In the genomic region with DNA sequence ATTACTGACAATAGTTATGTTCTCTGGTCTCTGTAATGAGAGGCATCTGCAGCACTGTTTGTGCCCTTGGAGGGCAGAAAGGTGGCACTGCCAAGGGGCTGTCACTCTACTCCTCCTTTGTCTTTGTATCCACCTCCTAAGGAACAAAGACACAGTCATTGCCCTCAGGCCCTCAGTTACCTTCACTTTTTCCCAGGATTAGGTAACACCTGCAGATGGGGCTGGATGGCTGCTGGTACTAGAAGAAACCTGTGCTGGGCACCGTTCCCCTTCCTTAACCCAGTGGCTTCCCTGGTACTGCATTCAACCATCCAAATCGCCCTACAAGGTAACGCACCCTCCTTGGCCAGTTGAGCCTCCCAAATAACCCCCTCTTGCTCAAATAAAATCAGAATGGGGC, we compare ENCODE assay signal across 25 cellular contexts.
DNase-seq lines count a peak whose midpoint lies in the region; ATAC-seq and TF ChIP-seq lines count a peak whose summit lies in the region.
"Had no signal": no experiment of that assay in that cellular context is flagged by ENCODE, and none has a peak within 500 bp of the region (broad histone marks: within the 10 kb centered on the region; RNA-seq: fewer than 3 reads in every experiment).

No MANE protein-coding gene starts in this region.

- no peaks in the 10 kb centered on the region for H3K79me1 ChIP-seq in trophoblast cell (ENCODE audit: low read length)

- intact Hi-C loops in HCT116 (cut with micrococcal nuclease) (no loop called here), dorsolateral prefrontal cortex (cut with DNase I) (no loop called here), esophagus squamous epithelium (cut with DNase I) (no loop called here)

- TF ChIP-seq CTCF in HCT116 (IDR thresholded peaks at IDR 0.05 in 2 of 3, conservative IDR thresholded peaks at IDR 0.05 in 1 of 3; ENCODE audit: borderline replicate concordance in 1 of 3, insufficient read depth in 1 of 3, low read depth in 2 of 3, low read length in 2 of 3) = no peak
- TF ChIP-seq CTCF in RWPE2 (IDR thresholded peaks at IDR 0.05; ENCODE audit: poor library complexity, severe bottlenecking) = no peak
- no peak for TF ChIP-seq CTCF in dorsolateral prefrontal cortex (IDR thresholded peaks at IDR 0.05 in 54 of 56, conservative IDR thresholded peaks at IDR 0.05 in 2 of 56; ENCODE audit: low read depth in 1 of 56, partially characterized antibody in 56 of 56)
- TF ChIP-seq CTCF in esophagus squamous epithelium (IDR thresholded peaks at IDR 0.05) = no peak

- no peak overlapping the region for H4K8ac ChIP-seq in trophoblast cell (ENCODE audit: low read depth, low read length)

- H3K9me3 ChIP-seq in HCT116 (ENCODE audit: control insufficient read depth in 1 of 2, insufficient read depth in 1 of 2, low read depth in 1 of 2, low read length in 2 of 2) (no peaks in the 10 kb centered on the region), RWPE2 (ENCODE audit: severe bottlenecking) (no peaks in the 10 kb centered on the region), trophoblast cell (ENCODE audit: insufficient read depth, low read depth, low read length) (no peaks in the 10 kb centered on the region), esophagus squamous epithelium (no peaks in the 10 kb centered on the region)
- H3K9me3 ChIP-seq: BLaER1, MG63 had no signal

- H2BK12ac ChIP-seq in trophoblast cell (ENCODE audit: low read length) = no peak overlapping the region

- POLR2A ChIA-PET in HCT116 (lab: Charles Lee) = no interaction called here

- no peak overlapping the region for H3K18ac ChIP-seq in trophoblast cell (ENCODE audit: low read length)

- H3K4ac ChIP-seq in trophoblast cell (ENCODE audit: low read depth, low read length) = no peak overlapping the region

- no peak overlapping the region for H3K23ac ChIP-seq in trophoblast cell (ENCODE audit: low read length)

- H2AK5ac ChIP-seq in trophoblast cell (ENCODE audit: low read length) = no peak overlapping the region

- no peaks in the 10 kb centered on the region for H3K36me3 ChIP-seq in HCT116 (ENCODE audit: control insufficient read depth in 1 of 2, insufficient read depth in 2 of 2, low read length in 2 of 2)
- H3K36me3 ChIP-seq in RWPE2 (ENCODE audit: low read depth) = no peaks in the 10 kb centered on the region
- H3K36me3 ChIP-seq in trophoblast cell (ENCODE audit: control insufficient read depth in 1 of 2, insufficient read depth in 2 of 2, low read length in 2 of 2) = peaks cover 0 to 2% of the 10 kb centered on the region in 2 experiments
- no peaks in the 10 kb centered on the region for H3K36me3 ChIP-seq in esophagus squamous epithelium
- H3K36me3 ChIP-seq: BLaER1, MG63 had no signal

- H3K27me3 ChIP-seq in HCT116 (ENCODE audit: insufficient read depth, low read length) = no peaks in the 10 kb centered on the region
- no peaks in the 10 kb centered on the region for H3K27me3 ChIP-seq in RWPE2 (ENCODE audit: insufficient read depth, poor library complexity, severe bottlenecking)
- H3K27me3 ChIP-seq in dorsolateral prefrontal cortex = no peaks in the 10 kb centered on the region
- no peaks in the 10 kb centered on the region for H3K27me3 ChIP-seq in trophoblast cell (ENCODE audit: insufficient read depth, low read length)
- H3K27me3 ChIP-seq in esophagus squamous epithelium = no peaks in the 10 kb centered on the region
- H3K27me3 ChIP-seq: BLaER1, MG63 had no signal

- no peak overlapping the region for H3K27ac ChIP-seq in HCT116 (ENCODE audit: low read depth, low read length)
- H3K27ac ChIP-seq in RWPE2 (ENCODE audit: poor library complexity, severe bottlenecking) = no peak overlapping the region
- H3K27ac ChIP-seq in dorsolateral prefrontal cortex = peak overlapping the region in 34 of 59 donors; percentile 1 to 83 (median 36)
- H3K27ac ChIP-seq in trophoblast cell (ENCODE audit: low read depth, low read length) = no peak overlapping the region
- no peak overlapping the region for H3K27ac ChIP-seq in esophagus squamous epithelium
- H3K27ac ChIP-seq: BLaER1, HL-60 had no signal

- no peak overlapping the region for H2BK5ac ChIP-seq in trophoblast cell (ENCODE audit: low read depth, low read length, poor library complexity)

- CTCF ChIA-PET in HCT116 (lab: Charles Lee) = no interaction called here

- H3K4me1 ChIP-seq in HCT116 (ENCODE audit: control insufficient read depth in 1 of 2, insufficient read depth in 2 of 2, low read length in 2 of 2) (no peaks in the 10 kb centered on the region), RWPE2 (ENCODE audit: insufficient read depth, poor library complexity, severe bottlenecking) (no peaks in the 10 kb centered on the region), trophoblast cell (ENCODE audit: control insufficient read depth in 1 of 2, insufficient read depth in 2 of 2, low read length in 2 of 2) (peaks cover 0 to 1% of the 10 kb centered on the region in 2 experiments), esophagus squamous epithelium (no peaks in the 10 kb centered on the region)
- H3K4me1 ChIP-seq: BLaER1 had no signal

- H3K4me3 ChIP-seq in HCT116 (replicated peaks in 1 of 2; ENCODE audit: low read depth in 1 of 2, low read length in 2 of 2) (no peak overlapping the region), RWPE2 (ENCODE audit: severe bottlenecking) (no peak overlapping the region), dorsolateral prefrontal cortex (no peak overlapping the region), trophoblast cell (ENCODE audit: low read depth, low read length) (no peak overlapping the region), esophagus squamous epithelium (no peak overlapping the region)
- H3K4me3 ChIP-seq: BLaER1, MG63 had no signal

- ATAC-seq in HCT116 (0 out of 2 replicates have a peak, but pooled peaks have one; percentile 17), RWPE2 (ENCODE audit: low read depth) (0 out of 3 replicates have a peak, but pooled peaks have one; percentile 25)
- ATAC-seq: Panc1, Right ventricle myocardium inferior had no signal

- H3K14ac ChIP-seq in trophoblast cell (ENCODE audit: low read length) = no peak overlapping the region

- H3K79me2 ChIP-seq in HCT116 (ENCODE audit: insufficient read depth, low read length) = no peaks in the 10 kb centered on the region
- H3K79me2 ChIP-seq in trophoblast cell (ENCODE audit: control insufficient read depth, insufficient read depth, low read length, poor library complexity) = no peaks in the 10 kb centered on the region

- TF ChIP-seq RAD21 in HCT116 (IDR thresholded peaks at IDR 0.05; ENCODE audit: low read depth) = no peak

- no peak for DNase-seq in HCT116 (ENCODE audit: low read depth, low spot score)
- DNase-seq in RWPE2 (ENCODE audit: low spot score) = no peak
- no peak for DNase-seq in dorsolateral prefrontal cortex
- DNase-seq in trophoblast cell = peak; percentile 73 to 87
- no peak for DNase-seq in NOMO-1 treated with dmso at 0.1 percent for 144 hours (lab: John Stamatoyannopoulos, UW; ENCODE audit: unreplicated experiment)
- no peak for DNase-seq in COLO668 (lab: John Stamatoyannopoulos, UW; ENCODE audit: unreplicated experiment)
- DNase-seq in NCI-H187 treated with DMSO at 0.1 percent for 48 hours (lab: John Stamatoyannopoulos, UW) = no peak
- DNase-seq in esophagus squamous epithelium (lab: John Stamatoyannopoulos, UW) = no peak
- DNase-seq: Calu3; CD4-positive, alpha-beta memory T cell; DMS53; EL; HCEC 1CT; Karpas-422; MG63; NCI-H1048; NCI-H1436; NCI-H2081 treated with DMSO at 0.1 percent for 48 hours; NCI-H226; NCI-H524 treated with DMSO at 0.1 percent for 48 hours; SW 1271 had no signal

- H4K20me1 ChIP-seq in HCT116 (ENCODE audit: insufficient read depth) = no peaks in the 10 kb centered on the region
- H4K20me1 ChIP-seq: BLaER1 had no signal

- RAD21 ChIA-PET in HCT116 (lab: Charles Lee; ENCODE audit: low non-redundant PET in 1 of 2, low total read pairs in 2 of 2, uncharacterized antibody in 2 of 2, unreplicated experiment in 2 of 2) = interaction anchor here in 1 of 2 experiments (0.6 kb wide), 1 partner anchor 27 kb away, joined by 3 read pairs; no protein-coding TSS in a partner anchor

- H3K9me2 ChIP-seq in HCT116 (ENCODE audit: insufficient read depth) = no peaks in the 10 kb centered on the region

- H2AFZ ChIP-seq in HCT116 (ENCODE audit: low read depth, low read length, poor library complexity, severe bottlenecking) (no peak overlapping the region), trophoblast cell (ENCODE audit: insufficient read depth, low read length, poor library complexity) (no peak overlapping the region)

- H2BK120ac ChIP-seq in trophoblast cell (ENCODE audit: insufficient read depth, low read length, poor library complexity) = no peak overlapping the region

- no peak for TF ChIP-seq POLR2A in HCT116 (IDR thresholded peaks at IDR 0.05; ENCODE audit: borderline replicate concordance, extremely low read depth, insufficient read depth, insufficient read length)
- no peak for TF ChIP-seq POLR2A in esophagus squamous epithelium (IDR thresholded peaks at IDR 0.05)

- H3K4me2 ChIP-seq in HCT116 (ENCODE audit: low read length) (no peak overlapping the region), trophoblast cell (ENCODE audit: low read length) (no peak overlapping the region)
- H3K4me2 ChIP-seq: BLaER1 had no signal

- H4K12ac ChIP-seq in trophoblast cell (ENCODE audit: low read depth, low read length) = no peak overlapping the region

- WGBS in trophoblast cell (ENCODE audit: extremely low coverage, insufficient coverage, insufficient read length) = no CpG with 5 or more reads among the region's 3 CpGs
- 40 to 77% methylated on average over 2 to 3 of the region's 3 CpGs for WGBS in esophagus squamous epithelium, 2 donors

- H3K9ac ChIP-seq in HCT116 (ENCODE audit: low read length) (no peak overlapping the region), trophoblast cell (ENCODE audit: low read length) (no peak overlapping the region)
- H3K9ac ChIP-seq: BLaER1 had no signal

- no peak overlapping the region for H4K91ac ChIP-seq in trophoblast cell (ENCODE audit: low read depth, low read length)

- no TSS peak for BruUV-seq in HCT116 (replicated peaks; lab: Mats Ljungman, UMichigan)

TF ChIP-seq in HCT116, 20 proteins besides CTCF, POLR2A, EP300 and RAD21 (continues in another document):
- TF ChIP-seq ZFX (IDR thresholded peaks at IDR 0.05) = no peak
- no peak for TF ChIP-seq EGR1 (IDR thresholded peaks at IDR 0.05; ENCODE audit: low read depth)
- no peak for TF ChIP-seq ELF1 (IDR thresholded peaks at IDR 0.05; ENCODE audit: borderline replicate concordance, low read depth)
- TF ChIP-seq ATF3 (IDR thresholded peaks at IDR 0.05) = no peak
- TF ChIP-seq JUND (IDR thresholded peaks at IDR 0.05) = no peak
- no peak for TF ChIP-seq CBX3 (IDR thresholded peaks at IDR 0.05; ENCODE audit: low read depth)
- TF ChIP-seq EZH2phosphoT487 (IDR thresholded peaks at IDR 0.05; ENCODE audit: borderline replicate concordance) = no peak
- no peak for TF ChIP-seq CEBPB (IDR thresholded peaks at IDR 0.05; ENCODE audit: low read depth)
- TF ChIP-seq POLR2AphosphoS5 (IDR thresholded peaks at IDR 0.05; ENCODE audit: low read depth, low read length) = no peak
- TF ChIP-seq SP1 (IDR thresholded peaks at IDR 0.05; ENCODE audit: low read depth) = no peak
- TF ChIP-seq ZNF274 (IDR thresholded peaks at IDR 0.05; ENCODE audit: low read depth, low read length) = no peak
- no peak for TF ChIP-seq EZH2 (IDR thresholded peaks at IDR 0.05)

Comparison
In these comparisons a context has a peak if more than half of its experiments do, and no peak if none do; other contexts are left out.
1. DNase-seq: peak in trophoblast cell (2 of 2); none in HCT116 (single experiment), RWPE2 (single experiment), dorsolateral prefrontal cortex (0 of 10), NOMO-1 treated with dmso at 0.1 percent for 144 hours (single experiment), COLO668 (single experiment), NCI-H187 treated with DMSO at 0.1 percent for 48 hours (single experiment) and esophagus squamous epithelium (single experiment).
2. H3K27ac ChIP-seq: peak in dorsolateral prefrontal cortex (34 of 59); none in HCT116 (single experiment), RWPE2 (single experiment), trophoblast cell (single experiment) and esophagus squamous epithelium (0 of 4).